Comparison of ENCODE assay signal across 1 cellular context in the genomic region with DNA sequence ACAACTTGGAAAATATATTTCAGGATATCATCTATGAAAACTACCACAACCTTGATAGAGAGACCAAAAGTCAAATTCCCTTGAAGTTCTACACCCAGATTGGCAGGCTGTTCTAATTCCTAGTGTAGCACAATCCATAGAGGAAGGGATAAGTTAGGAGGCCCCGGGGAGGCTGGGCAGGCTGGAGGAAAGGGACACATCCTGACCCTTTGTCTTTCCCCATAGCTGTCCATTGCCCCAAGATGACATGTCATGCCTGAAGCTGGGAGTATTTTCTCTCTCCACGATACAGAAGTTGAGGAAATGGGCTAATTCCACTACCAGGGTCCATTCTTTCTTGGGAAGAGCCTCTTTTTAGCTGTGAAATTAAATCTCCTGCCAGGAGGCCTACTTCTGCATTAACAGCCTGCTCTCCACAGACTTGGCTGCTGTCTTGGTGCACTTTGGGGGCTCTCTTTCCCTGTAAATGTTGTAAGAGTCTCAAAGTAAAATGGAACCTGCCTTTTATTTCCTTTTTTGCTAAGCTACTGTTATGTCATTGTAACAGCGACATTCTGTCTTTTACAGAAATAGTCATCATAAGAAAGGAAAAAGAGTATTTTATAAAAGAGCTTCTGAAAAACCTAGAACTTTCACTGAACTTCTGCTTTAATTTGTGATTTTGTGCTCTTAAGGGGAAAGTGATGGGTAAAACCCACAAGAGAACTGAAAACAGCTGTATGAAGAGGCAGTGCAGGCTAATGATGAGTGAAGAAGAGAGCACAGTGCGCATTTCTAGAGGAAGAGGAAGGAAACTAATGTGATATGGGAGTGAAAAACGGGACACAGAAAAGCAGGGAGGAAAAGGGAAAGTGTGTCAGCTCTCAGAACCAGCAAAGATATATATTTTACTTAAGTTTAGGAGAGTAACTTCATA.
TF ChIP-seq lines count a peak whose summit lies in the region.

No MANE protein-coding gene starts in this region.

TF ChIP-seq in A549, 52 proteins besides CTCF, POLR2A, EP300 and RAD21:
- 0 out of 3 replicates have a peak, but pooled peaks have one; percentile 13 for TF ChIP-seq SMC3 (IDR thresholded peaks at IDR 0.05)
